Comparison of ENCODE assay signal across 1 cellular context in genomic region chr6:41779336-41779735, GRCh38.
TF ChIP-seq lines count a peak whose summit lies in the region.

No MANE protein-coding gene starts in this region.

TF ChIP-seq in SK-N-SH, 30 proteins besides CTCF, POLR2A, EP300 and RAD21 (continued from another document):
- TF ChIP-seq USF2 (IDR thresholded peaks at IDR 0.05; ENCODE audit: borderline replicate concordance, low read depth, low read length) (no peak), YY1 (IDR thresholded peaks at IDR 0.05; ENCODE audit: low read depth) (no peak), PBX3 (IDR thresholded peaks at IDR 0.05) (no peak), SMC3 (IDR thresholded peaks at IDR 0.05; ENCODE audit: low read depth, low read length) (no peak), USF1 (IDR thresholded peaks at IDR 0.05; ENCODE audit: borderline replicate concordance, low read depth) (no peak), FOSL2 (IDR thresholded peaks at IDR 0.05; ENCODE audit: borderline replicate concordance, low read depth) (no peak), MAX (IDR thresholded peaks at IDR 0.05; ENCODE audit: low read depth) (no peak), CHD2 (IDR thresholded peaks at IDR 0.05; ENCODE audit: low read length, partially characterized antibody) (no peak)
